Comparison of ENCODE assay signal across 19 cellular contexts in the genomic region with DNA sequence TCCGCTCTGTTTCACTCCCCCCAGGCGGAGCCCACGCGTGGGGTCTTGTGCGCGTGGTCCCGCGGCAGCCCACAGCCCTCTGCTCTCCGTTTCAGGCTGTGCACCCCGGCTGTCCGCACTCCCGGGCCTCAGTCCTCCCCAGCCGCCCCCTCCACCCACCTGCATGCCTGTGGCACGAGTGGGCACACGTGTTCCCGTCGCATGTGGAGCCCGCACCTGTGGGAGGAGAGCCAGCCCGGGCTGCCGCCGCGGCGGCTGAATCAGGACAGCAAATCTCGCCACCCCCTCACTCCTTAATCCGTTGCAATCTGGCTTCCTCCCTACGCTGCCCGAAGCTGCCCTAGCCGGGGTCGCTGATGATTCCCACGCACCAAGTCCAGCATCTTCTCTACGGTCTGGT.
DNase-seq lines count a peak whose midpoint lies in the region; ATAC-seq, FAIRE-seq and TF ChIP-seq lines count a peak whose summit lies in the region.
"Had no signal": no experiment of that assay in that cellular context is flagged by ENCODE, and none has a peak within 500 bp of the region (broad histone marks: within the 10 kb centered on the region; RNA-seq: fewer than 3 reads in every experiment).

No MANE protein-coding gene starts in this region.

- CTCF ChIA-PET in HEK293 (lab: Yijun Ruan, JAX), result no interaction called here

- 84 to 87% (median 85%) methylated on average over 31 of the region's 31 CpGs for WGBS in psoas muscle, 3 donors

- no peak overlapping the region for H3K4me3 ChIP-seq in HEK293 (ENCODE audit: low read depth, low read length)
- no peak overlapping the region for H3K4me3 ChIP-seq in psoas muscle
- H3K4me3 ChIP-seq: A549, HAP-1 had no signal

- no peaks in the 10 kb centered on the region for H3K4me1 ChIP-seq in HEK293 (ENCODE audit: control insufficient read depth, insufficient read depth, low read length)
- H3K4me1 ChIP-seq in psoas muscle, result no peaks in the 10 kb centered on the region
- H3K4me1 ChIP-seq: HAP-1 had no signal

- H3K27ac ChIP-seq in HEK293 (ENCODE audit: extremely low read depth, low read depth, low read length), result no peak overlapping the region
- no peak overlapping the region for H3K27ac ChIP-seq in psoas muscle
- H3K27ac ChIP-seq: 22Rv1, A549, C4-2B had no signal

- POLR2A ChIA-PET in HEK293 (lab: Yijun Ruan, JAX), result no interaction called here

- FAIRE-seq in HTR-8/SVneo (lab: Jason Lieb, UNC), result no peak
- FAIRE-seq: A549, G401.6, GM12891, GM19239 had no signal

- H3K36me3 Mint-ChIP-seq in nephron progenitor cell (ENCODE audit: low read depth), result no peaks in the 10 kb centered on the region
- no peaks in the 10 kb centered on the region for H3K36me3 Mint-ChIP-seq in stimulated activated naive B cell treated with anti-CD40 and anti-IgM and Interleukin-4, amounts not matched to agents 10 μg/mL and 1 μg/mL and 100 μg/mL, for 72 hours
- H3K36me3 Mint-ChIP-seq: IgD-negative memory B cell had no signal

- H3K36me3 ChIP-seq in HEK293 (ENCODE audit: control insufficient read depth in 2 of 2, insufficient read depth in 1 of 2, low read length in 2 of 2), result no peaks in the 10 kb centered on the region
- H3K36me3 ChIP-seq in psoas muscle (ENCODE audit: insufficient read depth in 1 of 2, low read depth in 1 of 2), result no peaks in the 10 kb centered on the region
- H3K36me3 ChIP-seq: HAP-1 had no signal

- H3K27me3 ChIP-seq in psoas muscle (ENCODE audit: insufficient read depth in 3 of 3, low read length in 2 of 3), result no peaks in the 10 kb centered on the region

- peaks cover 71% of the 10 kb centered on the region for H3K4me1 Mint-ChIP-seq in nephron progenitor cell
- H3K4me1 Mint-ChIP-seq in stimulated activated naive B cell treated with anti-CD40 and anti-IgM and Interleukin-4, amounts not matched to agents 10 μg/mL and 1 μg/mL and 100 μg/mL, for 72 hours, result peaks cover 17 to 29% of the 10 kb centered on the region in 2 donors
- peaks cover 6% of the 10 kb centered on the region for H3K4me1 Mint-ChIP-seq in stimulated activated naive CD8-positive, alpha-beta T cell treated with anti-CD3 and anti-CD28 coated beads, Interleukin-15, amount 100 ng/mL, for 72 hours

- no peak overlapping the region for H3K4me3 Mint-ChIP-seq in nephron progenitor cell
- H3K4me3 Mint-ChIP-seq in stimulated activated naive B cell treated with anti-CD40 and anti-IgM and Interleukin-4, amounts not matched to agents 10 μg/mL and 1 μg/mL and 100 μg/mL, for 72 hours, result no peak overlapping the region
- no peak overlapping the region for H3K4me3 Mint-ChIP-seq in stimulated activated naive CD8-positive, alpha-beta T cell treated with anti-CD3 and anti-CD28 coated beads, Interleukin-15, amount 100 ng/mL, for 72 hours
- H3K4me3 Mint-ChIP-seq: CD4-positive, alpha-beta T cell; IgD-negative memory B cell had no signal

- DNase-seq in NCI-H82 (lab: John Stamatoyannopoulos, UW) (peak; percentile 84), NCI-H82 treated with DMSO at 0.1 percent for 48 hours (lab: John Stamatoyannopoulos, UW; ENCODE audit: unreplicated experiment) (no peak), nephron progenitor cell (no peak), HTR-8/SVneo (ENCODE audit: insufficient read length, low spot score) (no peak), psoas muscle (no peak)
- no peak for DNase-seq in stimulated activated naive B cell treated with anti-CD40 and anti-IgM and Interleukin-4, amounts not matched to agents 10 μg/mL and 1 μg/mL and 100 μg/mL, for 72 hours
- DNase-seq in stimulated activated naive CD8-positive, alpha-beta T cell treated with anti-CD3 and anti-CD28 coated beads, Interleukin-15, amount 100 ng/mL, for 72 hours, result no peak
- DNase-seq: AML-193; CD4-positive, alpha-beta T cell; DMS 273 treated with DMSO at 0.1 percent for 48 hours had no signal

- peaks cover 6% of the 10 kb centered on the region for H3K27me3 Mint-ChIP-seq in nephron progenitor cell (ENCODE audit: low read depth, poor library complexity)
- H3K27me3 Mint-ChIP-seq in stimulated activated naive B cell treated with anti-CD40 and anti-IgM and Interleukin-4, amounts not matched to agents 10 μg/mL and 1 μg/mL and 100 μg/mL, for 72 hours, result peaks cover 7 to 15% of the 10 kb centered on the region in 2 donors
- H3K27me3 Mint-ChIP-seq in stimulated activated naive CD8-positive, alpha-beta T cell treated with anti-CD3 and anti-CD28 coated beads, Interleukin-15, amount 100 ng/mL, for 72 hours, result peaks cover 12% of the 10 kb centered on the region

- no peaks in the 10 kb centered on the region for H3K9me3 Mint-ChIP-seq in nephron progenitor cell
- no peaks in the 10 kb centered on the region for H3K9me3 Mint-ChIP-seq in stimulated activated naive B cell treated with anti-CD40 and anti-IgM and Interleukin-4, amounts not matched to agents 10 μg/mL and 1 μg/mL and 100 μg/mL, for 72 hours
- H3K9me3 Mint-ChIP-seq in stimulated activated naive CD8-positive, alpha-beta T cell treated with anti-CD3 and anti-CD28 coated beads, Interleukin-15, amount 100 ng/mL, for 72 hours, result no peaks in the 10 kb centered on the region
- H3K9me3 Mint-ChIP-seq: CD4-positive, alpha-beta T cell had no signal

- intact Hi-C loops in psoas muscle (cut with DNase I), result no loop called here

- no peak for TF ChIP-seq CTCF in HEK293 (tag by site-specific recombination; IDR thresholded peaks at IDR 0.05)
- TF ChIP-seq CTCF in nephron progenitor cell (IDR thresholded peaks at IDR 0.05), result no peak
- no peak for TF ChIP-seq CTCF in psoas muscle (IDR thresholded peaks at IDR 0.05)

- H3K9me3 ChIP-seq in HEK293 (ENCODE audit: control insufficient read depth, insufficient read depth, low read depth, low read length) (no peaks in the 10 kb centered on the region), psoas muscle (no peaks in the 10 kb centered on the region)
- H3K9me3 ChIP-seq: A549, HAP-1 had no signal

- ATAC-seq in stimulated activated naive B cell treated with anti-CD40 and anti-IgM and Interleukin-4, amounts not matched to agents 10 μg/mL and 1 μg/mL and 100 μg/mL, for 72 hours (replicated peaks), result no peak
- ATAC-seq in stimulated activated naive CD8-positive, alpha-beta T cell treated with anti-CD3 and anti-CD28 coated beads, Interleukin-15, amount 100 ng/mL, for 72 hours, result no peak
- ATAC-seq in psoas muscle, result no peak
- ATAC-seq: A549 had no signal

- H3K27ac Mint-ChIP-seq in nephron progenitor cell, result peak overlapping the region; percentile 89
- peak overlapping the region; percentile 79 for H3K27ac Mint-ChIP-seq in stimulated activated naive B cell treated with anti-CD40 and anti-IgM and Interleukin-4, amounts not matched to agents 10 μg/mL and 1 μg/mL and 100 μg/mL, for 72 hours
- no peak overlapping the region for H3K27ac Mint-ChIP-seq in stimulated activated naive CD8-positive, alpha-beta T cell treated with anti-CD3 and anti-CD28 coated beads, Interleukin-15, amount 100 ng/mL, for 72 hours
- H3K27ac Mint-ChIP-seq: CD4-positive, alpha-beta T cell had no signal

TF ChIP-seq in HEK293, 187 proteins besides CTCF, POLR2A, EP300 and RAD21:
- no peak for TF ChIP-seq SP3 (tag by site-specific recombination; IDR thresholded peaks at IDR 0.05)
- no peak for TF ChIP-seq SP7 (tag by site-specific recombination; IDR thresholded peaks at IDR 0.05)
- TF ChIP-seq ZSCAN16 (tag by site-specific recombination; IDR thresholded peaks at IDR 0.05), result no peak
- no peak for TF ChIP-seq ZNF214 (tag by site-specific recombination; IDR thresholded peaks at IDR 0.05; ENCODE audit: borderline replicate concordance)
- no peak for TF ChIP-seq ZNF426 (tag by site-specific recombination; IDR thresholded peaks at IDR 0.05)
- TF ChIP-seq, protein P1, sequence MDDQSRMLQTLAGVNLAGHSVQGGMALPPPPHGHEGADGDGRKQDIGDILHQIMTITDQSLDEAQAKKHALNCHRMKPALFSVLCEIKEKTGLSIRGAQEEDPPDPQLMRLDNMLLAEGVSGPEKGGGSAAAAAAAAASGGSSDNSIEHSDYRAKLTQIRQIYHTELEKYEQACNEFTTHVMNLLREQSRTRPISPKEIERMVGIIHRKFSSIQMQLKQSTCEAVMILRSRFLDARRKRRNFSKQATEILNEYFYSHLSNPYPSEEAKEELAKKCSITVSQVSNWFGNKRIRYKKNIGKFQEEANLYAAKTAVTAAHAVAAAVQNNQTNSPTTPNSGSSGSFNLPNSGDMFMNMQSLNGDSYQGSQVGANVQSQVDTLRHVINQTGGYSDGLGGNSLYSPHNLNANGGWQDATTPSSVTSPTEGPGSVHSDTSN (CRISPR knock-in tag; IDR thresholded peaks at IDR 0.05), result no peak
- no peak for TF ChIP-seq ZNF610 (tag by site-specific recombination; IDR thresholded peaks at IDR 0.05; ENCODE audit: borderline replicate concordance)
- TF ChIP-seq ZNF677 (tag by site-specific recombination; IDR thresholded peaks at IDR 0.05), result no peak
- TF ChIP-seq ZFP37 (tag by site-specific recombination; IDR thresholded peaks at IDR 0.05), result no peak
- 0 out of 2 replicates have a peak, but pooled peaks have one; percentile 41 for TF ChIP-seq ZFHX2 (tag by site-specific recombination; conservative IDR thresholded peaks at IDR 0.05)
- peak; percentile 47 for TF ChIP-seq EGR2 (tag by site-specific recombination; IDR thresholded peaks at IDR 0.05; ENCODE audit: low read depth)

Comparison
In these comparisons a context has a peak if more than half of its experiments do, and no peak if none do; other contexts are left out.
1. H3K27ac Mint-ChIP-seq: peak in nephron progenitor cell (single experiment) and stimulated activated naive B cell treated with anti-CD40 and anti-IgM and Interleukin-4, amounts not matched to agents 10 μg/mL and 1 μg/mL and 100 μg/mL, for 72 hours (single experiment); none in stimulated activated naive CD8-positive, alpha-beta T cell treated with anti-CD3 and anti-CD28 coated beads, Interleukin-15, amount 100 ng/mL, for 72 hours (0 of 2).